In the genomic region with DNA sequence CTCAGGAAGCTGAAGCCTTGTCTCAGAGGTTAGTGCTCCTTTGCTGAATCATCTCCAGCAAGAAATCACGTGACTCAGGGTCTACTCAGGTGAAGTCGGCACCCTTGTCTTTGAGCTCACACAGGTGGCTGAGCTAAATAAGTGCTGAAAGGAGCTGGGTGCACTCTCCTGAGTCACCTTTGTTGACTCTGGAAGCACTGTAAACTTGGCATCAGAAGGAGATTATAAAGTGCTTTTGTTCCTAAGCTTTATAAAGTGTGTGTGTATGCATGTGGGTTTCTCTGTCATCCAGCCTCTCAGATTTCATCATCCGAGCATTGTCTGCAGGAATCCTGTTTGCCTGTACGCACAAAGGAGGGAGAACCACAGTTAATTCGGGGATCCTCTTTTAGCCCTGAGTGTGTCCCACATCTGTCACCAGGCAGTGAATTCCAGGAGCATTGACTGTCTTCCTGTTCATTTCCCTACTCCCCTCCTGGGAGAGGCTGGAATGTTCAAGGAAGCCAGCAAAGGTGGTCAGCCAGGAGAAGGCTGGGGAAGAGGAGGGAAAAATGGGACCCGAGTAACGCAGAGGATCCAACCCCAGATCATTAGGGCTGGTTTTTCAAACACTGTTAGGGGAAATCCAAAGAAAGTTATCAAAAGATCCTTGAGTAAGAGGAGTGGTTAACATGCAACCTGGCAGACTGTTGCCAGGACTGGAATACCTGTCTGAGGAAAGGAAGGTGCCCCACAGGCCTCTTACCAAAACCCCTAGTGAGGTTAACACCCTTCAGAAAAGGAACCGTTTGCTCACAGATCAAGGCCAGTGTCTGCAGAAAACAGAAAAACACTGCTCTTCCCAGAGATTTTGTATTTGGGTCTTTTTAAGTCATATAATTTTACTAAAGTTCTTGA, we compare ENCODE assay signal across 1 cellular context.
TF ChIP-seq lines count a peak whose summit lies in the region.

No MANE protein-coding gene starts in this region.

TF ChIP-seq in K562, 482 proteins besides CTCF, POLR2A, EP300 and RAD21 (continued from another document and continues in another):
- TF ChIP-seq, protein P1, sequence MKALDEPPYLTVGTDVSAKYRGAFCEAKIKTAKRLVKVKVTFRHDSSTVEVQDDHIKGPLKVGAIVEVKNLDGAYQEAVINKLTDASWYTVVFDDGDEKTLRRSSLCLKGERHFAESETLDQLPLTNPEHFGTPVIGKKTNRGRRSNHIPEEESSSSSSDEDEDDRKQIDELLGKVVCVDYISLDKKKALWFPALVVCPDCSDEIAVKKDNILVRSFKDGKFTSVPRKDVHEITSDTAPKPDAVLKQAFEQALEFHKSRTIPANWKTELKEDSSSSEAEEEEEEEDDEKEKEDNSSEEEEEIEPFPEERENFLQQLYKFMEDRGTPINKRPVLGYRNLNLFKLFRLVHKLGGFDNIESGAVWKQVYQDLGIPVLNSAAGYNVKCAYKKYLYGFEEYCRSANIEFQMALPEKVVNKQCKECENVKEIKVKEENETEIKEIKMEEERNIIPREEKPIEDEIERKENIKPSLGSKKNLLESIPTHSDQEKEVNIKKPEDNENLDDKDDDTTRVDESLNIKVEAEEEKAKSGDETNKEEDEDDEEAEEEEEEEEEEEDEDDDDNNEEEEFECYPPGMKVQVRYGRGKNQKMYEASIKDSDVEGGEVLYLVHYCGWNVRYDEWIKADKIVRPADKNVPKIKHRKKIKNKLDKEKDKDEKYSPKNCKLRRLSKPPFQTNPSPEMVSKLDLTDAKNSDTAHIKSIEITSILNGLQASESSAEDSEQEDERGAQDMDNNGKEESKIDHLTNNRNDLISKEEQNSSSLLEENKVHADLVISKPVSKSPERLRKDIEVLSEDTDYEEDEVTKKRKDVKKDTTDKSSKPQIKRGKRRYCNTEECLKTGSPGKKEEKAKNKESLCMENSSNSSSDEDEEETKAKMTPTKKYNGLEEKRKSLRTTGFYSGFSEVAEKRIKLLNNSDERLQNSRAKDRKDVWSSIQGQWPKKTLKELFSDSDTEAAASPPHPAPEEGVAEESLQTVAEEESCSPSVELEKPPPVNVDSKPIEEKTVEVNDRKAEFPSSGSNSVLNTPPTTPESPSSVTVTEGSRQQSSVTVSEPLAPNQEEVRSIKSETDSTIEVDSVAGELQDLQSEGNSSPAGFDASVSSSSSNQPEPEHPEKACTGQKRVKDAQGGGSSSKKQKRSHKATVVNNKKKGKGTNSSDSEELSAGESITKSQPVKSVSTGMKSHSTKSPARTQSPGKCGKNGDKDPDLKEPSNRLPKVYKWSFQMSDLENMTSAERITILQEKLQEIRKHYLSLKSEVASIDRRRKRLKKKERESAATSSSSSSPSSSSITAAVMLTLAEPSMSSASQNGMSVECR (CRISPR knock-in tag; IDR thresholded peaks at IDR 0.05) = no peak
- no peak for TF ChIP-seq EZH2 (IDR thresholded peaks at IDR 0.05; ENCODE audit: borderline replicate concordance, low read depth, low read length)
- TF ChIP-seq SMC3 (conservative IDR thresholded peaks at IDR 0.05; ENCODE audit: insufficient read depth, low read depth, low read length) = no peak
- TF ChIP-seq NFRKB (IDR thresholded peaks at IDR 0.05; ENCODE audit: low read depth) = no peak
- TF ChIP-seq, protein P2, sequence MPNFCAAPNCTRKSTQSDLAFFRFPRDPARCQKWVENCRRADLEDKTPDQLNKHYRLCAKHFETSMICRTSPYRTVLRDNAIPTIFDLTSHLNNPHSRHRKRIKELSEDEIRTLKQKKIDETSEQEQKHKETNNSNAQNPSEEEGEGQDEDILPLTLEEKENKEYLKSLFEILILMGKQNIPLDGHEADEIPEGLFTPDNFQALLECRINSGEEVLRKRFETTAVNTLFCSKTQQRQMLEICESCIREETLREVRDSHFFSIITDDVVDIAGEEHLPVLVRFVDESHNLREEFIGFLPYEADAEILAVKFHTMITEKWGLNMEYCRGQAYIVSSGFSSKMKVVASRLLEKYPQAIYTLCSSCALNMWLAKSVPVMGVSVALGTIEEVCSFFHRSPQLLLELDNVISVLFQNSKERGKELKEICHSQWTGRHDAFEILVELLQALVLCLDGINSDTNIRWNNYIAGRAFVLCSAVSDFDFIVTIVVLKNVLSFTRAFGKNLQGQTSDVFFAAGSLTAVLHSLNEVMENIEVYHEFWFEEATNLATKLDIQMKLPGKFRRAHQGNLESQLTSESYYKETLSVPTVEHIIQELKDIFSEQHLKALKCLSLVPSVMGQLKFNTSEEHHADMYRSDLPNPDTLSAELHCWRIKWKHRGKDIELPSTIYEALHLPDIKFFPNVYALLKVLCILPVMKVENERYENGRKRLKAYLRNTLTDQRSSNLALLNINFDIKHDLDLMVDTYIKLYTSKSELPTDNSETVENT (CRISPR knock-in tag; IDR thresholded peaks at IDR 0.05) = no peak
- TF ChIP-seq TAF15 (IDR thresholded peaks at IDR 0.05; ENCODE audit: low read depth, low read length) = no peak
- no peak for TF ChIP-seq ZFP30 (CRISPR knock-in tag; IDR thresholded peaks at IDR 0.05; ENCODE audit: borderline replicate concordance)
- TF ChIP-seq, protein P3, sequence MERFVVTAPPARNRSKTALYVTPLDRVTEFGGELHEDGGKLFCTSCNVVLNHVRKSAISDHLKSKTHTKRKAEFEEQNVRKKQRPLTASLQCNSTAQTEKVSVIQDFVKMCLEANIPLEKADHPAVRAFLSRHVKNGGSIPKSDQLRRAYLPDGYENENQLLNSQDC (CRISPR knock-in tag; IDR thresholded peaks at IDR 0.05) = no peak
- 0 out of 2 replicates have a peak, but pooled peaks have one; percentile 11 for TF ChIP-seq MYC (IDR thresholded peaks at IDR 0.05; ENCODE audit: low read depth, low read length)
- TF ChIP-seq MYC (CRISPR knock-in tag; IDR thresholded peaks at IDR 0.05; ENCODE audit: borderline replicate concordance, low read depth) = no peak
- TF ChIP-seq, protein P4, sequence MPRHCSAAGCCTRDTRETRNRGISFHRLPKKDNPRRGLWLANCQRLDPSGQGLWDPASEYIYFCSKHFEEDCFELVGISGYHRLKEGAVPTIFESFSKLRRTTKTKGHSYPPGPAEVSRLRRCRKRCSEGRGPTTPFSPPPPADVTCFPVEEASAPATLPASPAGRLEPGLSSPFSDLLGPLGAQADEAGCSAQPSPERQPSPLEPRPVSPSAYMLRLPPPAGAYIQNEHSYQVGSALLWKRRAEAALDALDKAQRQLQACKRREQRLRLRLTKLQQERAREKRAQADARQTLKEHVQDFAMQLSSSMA (CRISPR knock-in tag; IDR thresholded peaks at IDR 0.05) = no peak
- TF ChIP-seq NCOA6 (IDR thresholded peaks at IDR 0.05) = no peak
- TF ChIP-seq POLR3A (IDR thresholded peaks at IDR 0.05; ENCODE audit: borderline replicate concordance, extremely low read depth, insufficient read depth, insufficient read length) = no peak
- TF ChIP-seq HOXB6 (CRISPR knock-in tag; IDR thresholded peaks at IDR 0.05; ENCODE audit: borderline replicate concordance) = no peak
- peak; percentile 72 for TF ChIP-seq SOX6 (IDR thresholded peaks at IDR 0.05)
- TF ChIP-seq HMG20B (CRISPR knock-in tag; IDR thresholded peaks at IDR 0.05) = no peak
- TF ChIP-seq HMG20A (CRISPR knock-in tag; conservative IDR thresholded peaks at IDR 0.05) = no peak
- TF ChIP-seq, protein P5, sequence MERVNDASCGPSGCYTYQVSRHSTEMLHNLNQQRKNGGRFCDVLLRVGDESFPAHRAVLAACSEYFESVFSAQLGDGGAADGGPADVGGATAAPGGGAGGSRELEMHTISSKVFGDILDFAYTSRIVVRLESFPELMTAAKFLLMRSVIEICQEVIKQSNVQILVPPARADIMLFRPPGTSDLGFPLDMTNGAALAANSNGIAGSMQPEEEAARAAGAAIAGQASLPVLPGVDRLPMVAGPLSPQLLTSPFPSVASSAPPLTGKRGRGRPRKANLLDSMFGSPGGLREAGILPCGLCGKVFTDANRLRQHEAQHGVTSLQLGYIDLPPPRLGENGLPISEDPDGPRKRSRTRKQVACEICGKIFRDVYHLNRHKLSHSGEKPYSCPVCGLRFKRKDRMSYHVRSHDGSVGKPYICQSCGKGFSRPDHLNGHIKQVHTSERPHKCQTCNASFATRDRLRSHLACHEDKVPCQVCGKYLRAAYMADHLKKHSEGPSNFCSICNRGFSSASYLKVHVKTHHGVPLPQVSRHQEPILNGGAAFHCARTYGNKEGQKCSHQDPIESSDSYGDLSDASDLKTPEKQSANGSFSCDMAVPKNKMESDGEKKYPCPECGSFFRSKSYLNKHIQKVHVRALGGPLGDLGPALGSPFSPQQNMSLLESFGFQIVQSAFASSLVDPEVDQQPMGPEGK (CRISPR knock-in tag; IDR thresholded peaks at IDR 0.05; ENCODE audit: borderline replicate concordance) = no peak
- no peak for TF ChIP-seq TSC22D4 (tag; IDR thresholded peaks at IDR 0.05)
- TF ChIP-seq ELK3 (CRISPR knock-in tag; IDR thresholded peaks at IDR 0.05) = no peak
- TF ChIP-seq, protein P6, sequence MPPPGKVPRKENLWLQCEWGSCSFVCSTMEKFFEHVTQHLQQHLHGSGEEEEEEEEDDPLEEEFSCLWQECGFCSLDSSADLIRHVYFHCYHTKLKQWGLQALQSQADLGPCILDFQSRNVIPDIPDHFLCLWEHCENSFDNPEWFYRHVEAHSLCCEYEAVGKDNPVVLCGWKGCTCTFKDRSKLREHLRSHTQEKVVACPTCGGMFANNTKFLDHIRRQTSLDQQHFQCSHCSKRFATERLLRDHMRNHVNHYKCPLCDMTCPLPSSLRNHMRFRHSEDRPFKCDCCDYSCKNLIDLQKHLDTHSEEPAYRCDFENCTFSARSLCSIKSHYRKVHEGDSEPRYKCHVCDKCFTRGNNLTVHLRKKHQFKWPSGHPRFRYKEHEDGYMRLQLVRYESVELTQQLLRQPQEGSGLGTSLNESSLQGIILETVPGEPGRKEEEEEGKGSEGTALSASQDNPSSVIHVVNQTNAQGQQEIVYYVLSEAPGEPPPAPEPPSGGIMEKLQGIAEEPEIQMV (tag; conservative IDR thresholded peaks at IDR 0.05; ENCODE audit: low read depth) = no peak
- TF ChIP-seq ZBTB1 (CRISPR knock-in tag; IDR thresholded peaks at IDR 0.05; ENCODE audit: borderline replicate concordance, low read depth) = no peak
- no peak for TF ChIP-seq ZBTB9 (CRISPR knock-in tag; IDR thresholded peaks at IDR 0.05)
- TF ChIP-seq ATF4 (CRISPR knock-in tag; IDR thresholded peaks at IDR 0.05) = no peak
- TF ChIP-seq ZNF586 (CRISPR knock-in tag; conservative IDR thresholded peaks at IDR 0.05) = no peak
- no peak for TF ChIP-seq SUPT5H (IDR thresholded peaks at IDR 0.05)
- no peak for TF ChIP-seq HCFC1 (IDR thresholded peaks at IDR 0.05; ENCODE audit: low read depth, low read length)
- TF ChIP-seq BHLHE40 (IDR thresholded peaks at IDR 0.05; ENCODE audit: low read length) = peak; percentile 78
- TF ChIP-seq RBM25 (IDR thresholded peaks at IDR 0.05; ENCODE audit: low read depth, low read length, severe bottlenecking) = no peak
- no peak for TF ChIP-seq ILK (tag; IDR thresholded peaks at IDR 0.05; ENCODE audit: borderline replicate concordance, low read depth)
- TF ChIP-seq TOE1 (IDR thresholded peaks at IDR 0.05; ENCODE audit: borderline replicate concordance) = peak; percentile 97
- TF ChIP-seq TOE1 (CRISPR knock-in tag; IDR thresholded peaks at IDR 0.05; ENCODE audit: borderline replicate concordance, low read depth) = no peak
- no peak for TF ChIP-seq ZNF184 (CRISPR knock-in tag; IDR thresholded peaks at IDR 0.05)
- no peak for TF ChIP-seq ZNF778 (CRISPR knock-in tag; IDR thresholded peaks at IDR 0.05)
- no peak for TF ChIP-seq HMGXB4 (CRISPR knock-in tag; IDR thresholded peaks at IDR 0.05)
- TF ChIP-seq SAFB2 (IDR thresholded peaks at IDR 0.05; ENCODE audit: borderline replicate concordance, low read depth, low read length, severe bottlenecking) = no peak
- no peak for TF ChIP-seq ZNF431 (CRISPR knock-in tag; IDR thresholded peaks at IDR 0.05)
- TF ChIP-seq KLF6 (CRISPR knock-in tag; IDR thresholded peaks at IDR 0.05; ENCODE audit: borderline replicate concordance) = no peak
- 0 out of 2 replicates have a peak, but pooled peaks have one; percentile 22 for TF ChIP-seq CEBPB (tag; IDR thresholded peaks at IDR 0.05)
- no peak for TF ChIP-seq POLR2B (IDR thresholded peaks at IDR 0.05; ENCODE audit: low read depth, partially characterized antibody)
